8 cellular contexts compared by ENCODE assay signal in the genomic region with DNA sequence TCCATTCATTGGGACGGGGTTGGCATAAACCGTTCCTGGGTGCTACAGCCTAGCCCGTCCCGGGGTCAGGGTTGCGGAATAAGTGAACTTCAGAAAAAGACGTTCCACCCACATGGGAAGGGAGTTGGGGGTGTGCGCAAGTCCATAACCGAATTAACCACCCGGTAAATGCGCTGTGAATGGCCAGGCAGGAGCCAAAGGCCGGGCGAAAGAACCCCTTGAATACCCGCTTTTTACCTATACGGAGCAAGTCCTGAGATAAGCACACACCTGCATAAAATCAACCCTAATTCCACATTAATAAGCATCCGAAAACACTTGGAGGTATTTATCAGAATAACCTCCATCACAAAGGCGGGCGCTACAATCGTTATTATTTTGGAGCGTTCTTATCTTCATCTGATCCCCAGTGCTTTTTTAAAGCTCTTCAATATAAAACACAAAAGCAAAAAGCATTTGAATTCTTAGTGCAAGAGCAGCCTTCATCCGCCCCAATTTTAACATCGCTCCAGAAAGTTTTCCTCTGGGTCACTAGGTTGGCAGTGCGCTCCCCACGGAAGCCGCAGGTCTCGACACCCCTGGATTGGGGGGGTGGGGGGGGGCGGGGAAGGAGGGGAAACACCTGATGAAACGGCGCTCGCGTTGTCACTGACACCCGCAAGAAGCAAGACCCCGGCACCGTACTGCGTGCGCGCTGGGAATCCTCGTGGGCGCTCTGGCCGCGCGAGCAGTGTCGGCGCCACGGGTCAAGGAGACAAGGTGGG. TPM values are rescaled to one million over a fixed set of nuclear protein-coding genes. Genes with fewer than 3 reads are reported as not detected.
DNase-seq lines count a peak whose midpoint lies in the region; ATAC-seq and TF ChIP-seq lines count a peak whose summit lies in the region.

No MANE protein-coding gene starts in this region.

- H3K27ac ChIP-seq in OCI-LY7 (ENCODE audit: low read depth, low read length, poor library complexity, severe bottlenecking) (peak overlapping the region; percentile 79), esophagus muscularis mucosa (replicated peaks in 1 of 4) (no peak overlapping the region)

- CTCF ChIA-PET in OCI-LY7 (lab: Charles Lee; ENCODE audit: unreplicated experiment), result no interaction called here

- H3K4me1 Mint-ChIP-seq in progenitor cell of endocrine pancreas (ENCODE audit: low read depth), result peaks cover 15% of the 10 kb centered on the region

- no peaks in the 10 kb centered on the region for H3K36me3 Mint-ChIP-seq in progenitor cell of endocrine pancreas (ENCODE audit: insufficient read depth)

- H3K9me3 ChIP-seq in OCI-LY7 (ENCODE audit: low read length) (no peaks in the 10 kb centered on the region), esophagus muscularis mucosa (no peaks in the 10 kb centered on the region)

- H4K20me1 ChIP-seq in OCI-LY7 (ENCODE audit: insufficient read depth, low read length), result peaks cover 3% of the 10 kb centered on the region; the same call in 1 of the 2 replicates

- in situ Hi-C loops in GM13976 (cut with MboI; ENCODE audit: low sequenced_read_pairs, unreplicated experiment), result no loop called here

- H2AFZ ChIP-seq in OCI-LY7 (ENCODE audit: low read length), result no peak overlapping the region; the same call in 1 of the 2 replicates

- H3K4me3 ChIP-seq in OCI-LY7 (ENCODE audit: low read depth, low read length, poor library complexity, severe bottlenecking) (peak overlapping the region; percentile 86), esophagus muscularis mucosa (peak overlapping the region; percentile 74 to 87 (median 83))

- peaks cover 3 to 82% (median 64%) of the 10 kb centered on the region in 4 donors for H3K27me3 ChIP-seq in esophagus muscularis mucosa

- no peak for TF ChIP-seq POLR2A in esophagus muscularis mucosa (IDR thresholded peaks at IDR 0.05; ENCODE audit: low read depth)

- H3K27ac Mint-ChIP-seq in progenitor cell of endocrine pancreas, result peak overlapping the region; percentile 91

- DNase-seq in GM13976 (ENCODE audit: low spot score) (peak; percentile 19), OCI-LY7 (ENCODE audit: low spot score) (peak; percentile 19), esophagus muscularis mucosa (ENCODE audit: extremely low spot score) (no peak), progenitor cell of endocrine pancreas (ENCODE audit: low spot score, unreplicated experiment) (no peak), occipital lobe (lab: John Stamatoyannopoulos, UW) (no peak)

- 7% methylated on average over 38 of the region's 44 CpGs for WGBS in esophagus muscularis mucosa

- no peak for TF ChIP-seq EP300 in esophagus muscularis mucosa (IDR thresholded peaks at IDR 0.05)

- peaks cover 66% of the 10 kb centered on the region for H3K79me2 ChIP-seq in OCI-LY7 (ENCODE audit: insufficient read depth, low read depth, low read length)

- no TSS peak for BruUV-seq in OCI-LY7 (replicated peaks; lab: Mats Ljungman, UMichigan)

- no peak for TF ChIP-seq CTCF in GM13976 (IDR thresholded peaks at IDR 0.05; ENCODE audit: borderline replicate concordance, control extremely low read depth, extremely low read depth, insufficient read depth, missing control alignments)
- TF ChIP-seq CTCF in OCI-LY7 (conservative IDR thresholded peaks at IDR 0.05; ENCODE audit: low read length), result no peak
- no peak for TF ChIP-seq CTCF in esophagus muscularis mucosa (IDR thresholded peaks at IDR 0.05)
- no peak for TF ChIP-seq CTCF in progenitor cell of endocrine pancreas (IDR thresholded peaks at IDR 0.05; ENCODE audit: unreplicated experiment)

- H3K9me3 Mint-ChIP-seq in progenitor cell of endocrine pancreas (ENCODE audit: low read depth), result no peaks in the 10 kb centered on the region

- intact Hi-C loops in OCI-LY7 (cut with micrococcal nuclease; ENCODE audit: unreplicated experiment), result loop anchor here (5.0 kb wide), 2 partner anchors 544 to 759 kb away; no protein-coding TSS in a partner anchor
- intact Hi-C loops in esophagus muscularis mucosa (cut with DNase I), result no loop called here

- no peaks in the 10 kb centered on the region for H3K9me2 ChIP-seq in OCI-LY7 (ENCODE audit: insufficient read depth, low read length)

- POLR2A ChIA-PET in OCI-LY7 (lab: Charles Lee), result interaction anchor here (0.6 to 1.3 kb wide), 4 partner anchors 12 to 648 kb away, joined by 3 to 4 read pairs (median 3); no protein-coding TSS in a partner anchor

- H3K4me3 Mint-ChIP-seq in progenitor cell of endocrine pancreas (ENCODE audit: low read depth), result peak overlapping the region; percentile 66

- H3K36me3 ChIP-seq in OCI-LY7 (ENCODE audit: insufficient read depth, low read length) (peaks cover 28% of the 10 kb centered on the region), esophagus muscularis mucosa (no peaks in the 10 kb centered on the region)

- peaks cover 57% of the 10 kb centered on the region for H3K27me3 Mint-ChIP-seq in progenitor cell of endocrine pancreas

- H3K4me2 ChIP-seq in OCI-LY7 (ENCODE audit: low read length), result peak overlapping the region; percentile 92

- ATAC-seq in GM19467 (IDR thresholded peaks at IDR 0.05; ENCODE audit: unreplicated experiment) (no peak), HG02571 (IDR thresholded peaks at IDR 0.05; ENCODE audit: unreplicated experiment) (no peak), HG02759 (IDR thresholded peaks at IDR 0.05; ENCODE audit: unreplicated experiment) (no peak)

- H3K4me1 ChIP-seq in OCI-LY7 (ENCODE audit: insufficient read depth, low read length, poor library complexity, severe bottlenecking) (peaks cover 55% of the 10 kb centered on the region), esophagus muscularis mucosa (peaks cover 37 to 44% (median 41%) of the 10 kb centered on the region in 4 donors)

RNA-seq across cellular contexts. Expression of gene SATB2, which starts 1.2 kb away (rescaled TPM):
- total RNA-seq in OCI-LY7 (2014; rRNA removed; shearing (Covaris generic)), result 26.1 and 30.7 TPM in 2 replicates
- 15.9 and 26.7 TPM in 2 replicates for total RNA-seq in OCI-LY7 (2022)
- 1 to 10 TPM; 2.2 to 6.6 (median 5.0) TPM for total RNA-seq in esophagus muscularis mucosa
- total RNA-seq in progenitor cell of endocrine pancreas, result 4.4 and 4.7 TPM in 2 replicates
- total RNA-seq in occipital lobe, result 532 TPM

Comparison
In these comparisons a context has a peak if more than half of its experiments do, and no peak if none do; other contexts are left out.
1. DNase-seq: peak in GM13976 (single experiment) and OCI-LY7 (single experiment); none in esophagus muscularis mucosa (single experiment), progenitor cell of endocrine pancreas (single experiment) and occipital lobe (single experiment).
2. RNA of gene SATB2, which starts 1.2 kb away (total RNA-seq): 532 TPM in occipital lobe (single experiment); 15.9 to 30.7 TPM in OCI-LY7, 2.2 to 6.6 TPM in esophagus muscularis mucosa and 4.4 to 4.7 TPM in progenitor cell of endocrine pancreas; every median in the first group is over 10 times any median in the second.